Comparison of ENCODE assay signal across 10 cellular contexts in genomic region chr14:71166434-71166833, GRCh38.
A peak's percentile ranks its signal among the peaks of the same experiment; 100 is the strongest.
DNase-seq lines count a peak whose midpoint lies in the region; ATAC-seq, FAIRE-seq and TF ChIP-seq lines count a peak whose summit lies in the region.
"Had no signal": no experiment of that assay in that cellular context is flagged by ENCODE, and none has a peak within 500 bp of the region (broad histone marks: within the 10 kb centered on the region; RNA-seq: fewer than 3 reads in every experiment).

No MANE protein-coding gene starts in this region.

- CTCF ChIA-PET in IMR-90 (lab: Yijun Ruan, JAX) = interaction anchor here (0.7 to 1.5 kb wide), 11 partner anchors 10 to 254 kb away, joined by 3 to 7 read pairs (median 3); no protein-coding TSS in a partner anchor
- CTCF ChIA-PET in RWPE1 (lab: Yijun Ruan, JAX) = interaction anchor here (0.6 to 1.5 kb wide), 5 partner anchors 9 to 587 kb away, joined by 3 to 6 read pairs (median 4); no protein-coding TSS in a partner anchor

- 0 out of 2 replicates have a peak overlapping the region, but pooled peaks have one; percentile 21 for H2BK20ac ChIP-seq in IMR-90 (ENCODE audit: low read depth, low read length)

- H2AK5ac ChIP-seq in IMR-90 (ENCODE audit: low read depth, low read length) = no peak overlapping the region

- H2BK5ac ChIP-seq in IMR-90 (ENCODE audit: low read depth, low read length, poor library complexity, severe bottlenecking) = no peak overlapping the region

- in situ Hi-C loops in IMR-90 (cut with MboI; ENCODE audit: low sequenced_read_pairs) = no loop called here

- ATAC-seq in IMR-90 (ENCODE audit: low read depth) = peak; percentile 89
- no peak for ATAC-seq in HG02981 (IDR thresholded peaks at IDR 0.05; ENCODE audit: unreplicated experiment)
- ATAC-seq in HG03460 (IDR thresholded peaks at IDR 0.05; ENCODE audit: unreplicated experiment) = no peak

- DNase-seq in DMS114 treated with DMSO at 0.1 percent for 48 hours (lab: John Stamatoyannopoulos, UW; ENCODE audit: unreplicated experiment) (peak; percentile 5), IMR-90 (peak; percentile 85), adrenal gland (peak in 6 of 7 donors; percentile 48 to 81 (median 66)), keratinocyte (ENCODE audit: low read depth, low spot score) (no peak), RWPE1 (ENCODE audit: low spot score) (no peak), H54 (ENCODE audit: insufficient read length, low spot score) (no peak)
- DNase-seq: naive B cell had no signal

- H3K4me2 ChIP-seq in IMR-90 (ENCODE audit: low read depth, low read length) (no peak overlapping the region), keratinocyte (ENCODE audit: control insufficient read depth, extremely low read depth, insufficient read depth, low read depth, low read length) (no peak overlapping the region)

- no peaks in the 10 kb centered on the region for H3K79me2 ChIP-seq in keratinocyte (ENCODE audit: control insufficient read depth, insufficient read depth, low read length)

- no TSS peak for BruUV-seq in IMR-90 (replicated peaks; lab: Mats Ljungman, UMichigan)

- no peak overlapping the region for H3K56ac ChIP-seq in IMR-90 (ENCODE audit: extremely low read depth, insufficient read depth, low read length)

- H3K4ac ChIP-seq in IMR-90 (ENCODE audit: low read depth, low read length) = 0 out of 2 replicates have a peak overlapping the region, but pooled peaks have one; percentile 20

- H3K9me1 ChIP-seq in IMR-90 (ENCODE audit: insufficient read depth, low read length) = 0 out of 2 replicates have a peak, but pooled peaks cover 3% of the 10 kb centered on the region
- H3K9me1 ChIP-seq in keratinocyte (ENCODE audit: control insufficient read depth, extremely low read depth, insufficient read depth, low read length) = no peaks in the 10 kb centered on the region

- H3K9ac ChIP-seq in IMR-90 (ENCODE audit: low read depth, low read length) (no peak overlapping the region), keratinocyte (ENCODE audit: control insufficient read depth, extremely low read depth, insufficient read depth, low read length) (no peak overlapping the region)

- dilution Hi-C loops in IMR-90 (cut with HindIII; ENCODE audit: low sequenced_read_pairs, unreplicated experiment) = no loop called here
- dilution Hi-C loops in keratinocyte (cut with MboI; ENCODE audit: extremely low pct_ligation_motif_present, low sequenced_read_pairs) = no loop called here

- H4K91ac ChIP-seq in IMR-90 (ENCODE audit: insufficient read depth, low read depth, low read length) = peak overlapping the region; percentile 34; the same call in 1 of the 2 replicates

- TF ChIP-seq CTCF in IMR-90 (conservative IDR thresholded peaks at IDR 0.05; ENCODE audit: low read depth, low read length) = peak; percentile 93
- peak; percentile 42 to 82 (median 62) for TF ChIP-seq CTCF in adrenal gland (IDR thresholded peaks at IDR 0.05)
- peak; percentile 61 to 86 (median 75) for TF ChIP-seq CTCF in keratinocyte (optimal IDR thresholded peaks at IDR 0.05 in 1 of 3, IDR thresholded peaks at IDR 0.05 in 1 of 3, conservative IDR thresholded peaks at IDR 0.05 in 1 of 3; ENCODE audit: extremely low read depth in 1 of 3, insufficient read depth in 2 of 3, low read length in 3 of 3)
- no peak for TF ChIP-seq CTCF in RWPE1 (conservative IDR thresholded peaks at IDR 0.05; ENCODE audit: low read depth)

- no peak overlapping the region for H3K18ac ChIP-seq in IMR-90 (ENCODE audit: low read depth, low read length)

- H3K36me3 ChIP-seq in IMR-90 (ENCODE audit: control insufficient read depth, insufficient read depth, low read length) (no peaks in the 10 kb centered on the region), adrenal gland (replicated peaks in 1 of 2) (no peaks in the 10 kb centered on the region), keratinocyte (ENCODE audit: control insufficient read depth in 2 of 2, extremely low read depth in 1 of 2, insufficient read depth in 2 of 2, low read length in 2 of 2) (no peaks in the 10 kb centered on the region)
- H3K36me3 ChIP-seq: SJSA1 had no signal

- H3K27ac ChIP-seq in IMR-90 (ENCODE audit: insufficient read depth, low read length) (no peak overlapping the region), adrenal gland (peak overlapping the region in 2 of 5 donors; percentile 83 to 90), keratinocyte (ENCODE audit: control insufficient read depth, insufficient read depth, low read length) (no peak overlapping the region), RWPE1 (no peak overlapping the region)
- H3K27ac ChIP-seq: SJSA1 had no signal

- H2AFZ ChIP-seq in IMR-90 (replicated peaks; ENCODE audit: low read length, poor library complexity) (no peak overlapping the region), keratinocyte (ENCODE audit: control insufficient read depth, low read length) (no peak overlapping the region)

- no peak overlapping the region for H3K14ac ChIP-seq in IMR-90 (replicated peaks; ENCODE audit: low read depth, low read length)

- no peaks in the 10 kb centered on the region for H3K27me3 ChIP-seq in IMR-90 (ENCODE audit: control insufficient read depth, insufficient read depth, low read length)
- H3K27me3 ChIP-seq in adrenal gland = no peaks in the 10 kb centered on the region
- H3K27me3 ChIP-seq in keratinocyte (ENCODE audit: control insufficient read depth, extremely low read depth, insufficient read depth, low read length) = no peaks in the 10 kb centered on the region
- H3K27me3 ChIP-seq: SJSA1 had no signal

- POLR2A ChIA-PET in IMR-90 (lab: Charles Lee; ENCODE audit: unreplicated experiment) = interaction anchor here (0.5 kb wide), 1 partner anchor 346 kb away, joined by 12 read pairs; no protein-coding TSS in a partner anchor
- POLR2A ChIA-PET in RWPE1 (lab: Yijun Ruan, JAX; ENCODE audit: low non-redundant PET) = no interaction called here

- H4K8ac ChIP-seq in IMR-90 (ENCODE audit: low read depth in 2 of 2, low read length in 2 of 2) = peak overlapping the region; percentile 11 to 48; a peak in 1 of 4 replicates

- peaks cover 10% of the 10 kb centered on the region for H3K4me1 ChIP-seq in IMR-90 (ENCODE audit: control insufficient read depth, insufficient read depth, low read length)
- peaks cover 23 to 27% of the 10 kb centered on the region in 2 donors for H3K4me1 ChIP-seq in adrenal gland (replicated peaks in 1 of 2)
- H3K4me1 ChIP-seq in keratinocyte (ENCODE audit: control insufficient read depth, extremely low read depth, insufficient read depth, low read length) = peaks cover 17% of the 10 kb centered on the region

- TF ChIP-seq RAD21 in IMR-90 (IDR thresholded peaks at IDR 0.05; ENCODE audit: low read length) = peak; percentile 85

- no peaks in the 10 kb centered on the region for H3K9me3 ChIP-seq in IMR-90 (ENCODE audit: control insufficient read depth, insufficient read depth, low read length)
- no peaks in the 10 kb centered on the region for H3K9me3 ChIP-seq in adrenal gland (replicated peaks in 1 of 3)
- no peaks in the 10 kb centered on the region for H3K9me3 ChIP-seq in keratinocyte (ENCODE audit: control insufficient read depth, low read depth, low read length)
- H3K9me3 ChIP-seq: SJSA1 had no signal

- H2AK9ac ChIP-seq in IMR-90 (replicated peaks; ENCODE audit: low read depth, low read length, poor library complexity) = no peak overlapping the region

- WGBS in IMR-90 (ENCODE audit: extremely low coverage in 2 of 2, insufficient read length in 1 of 2), 2 experiments = no CpG with 5 or more reads among the region's 1 CpG
- WGBS in adrenal gland, 4 donors = 42 to 76% (median 59%) methylated on average over 1 of the region's 1 CpG

- H4K5ac ChIP-seq in IMR-90 (ENCODE audit: low read depth, low read length) = no peak overlapping the region

- FAIRE-seq in keratinocyte (lab: Jason Lieb, UNC) (peak; percentile 85), H54 (lab: Jason Lieb, UNC) (no peak)

- H3K4me3 ChIP-seq in IMR-90 (ENCODE audit: insufficient read depth, low read depth, low read length) = no peak overlapping the region
- H3K4me3 ChIP-seq in adrenal gland = no peak overlapping the region
- no peak overlapping the region for H3K4me3 ChIP-seq in keratinocyte (ENCODE audit: control insufficient read depth in 2 of 3, extremely low read depth in 1 of 3, insufficient read depth in 2 of 3, low read depth in 1 of 3, low read length in 3 of 3)
- H3K4me3 ChIP-seq: SJSA1 had no signal

- H2BK120ac ChIP-seq in IMR-90 (ENCODE audit: low read depth, low read length) = peak overlapping the region; percentile 40; the same call in 1 of the 2 replicates

- H3K79me1 ChIP-seq in IMR-90 (ENCODE audit: low read depth in 1 of 2, low read length in 2 of 2) = no peaks in the 10 kb centered on the region

- no peaks in the 10 kb centered on the region for H4K20me1 ChIP-seq in IMR-90 (ENCODE audit: insufficient read depth, low read length)
- no peaks in the 10 kb centered on the region for H4K20me1 ChIP-seq in keratinocyte (ENCODE audit: control insufficient read depth, extremely low read depth, insufficient read depth, low read length)

- TF ChIP-seq POLR2A in IMR-90 (IDR thresholded peaks at IDR 0.05; ENCODE audit: low read depth, low read length) = no peak
- no peak for TF ChIP-seq POLR2A in adrenal gland (IDR thresholded peaks at IDR 0.05)
- TF ChIP-seq POLR2A in H54 (IDR thresholded peaks at IDR 0.05; ENCODE audit: low read depth, low read length) = no peak

- no peak overlapping the region for H2BK15ac ChIP-seq in IMR-90 (ENCODE audit: low read depth, low read length)

- intact Hi-C loops in IMR-90 (cut with micrococcal nuclease) = loop anchor here (1.0 to 10.0 kb wide), 2 partner anchors 154 to 1128 kb away; partner anchors contain the start of gene SIPA1L1
- intact Hi-C loops in adrenal gland (cut with DNase I) = no loop called here

- no peak overlapping the region for H3K23ac ChIP-seq in IMR-90 (ENCODE audit: low read depth, low read length)

TF ChIP-seq in IMR-90, 13 proteins besides CTCF, POLR2A, EP300 and RAD21:
- TF ChIP-seq CEBPB (IDR thresholded peaks at IDR 0.05; ENCODE audit: low read depth, low read length) (no peak), SMC3 (IDR thresholded peaks at IDR 0.05; ENCODE audit: low read depth, low read length) (peak; percentile 76), CHD1 (IDR thresholded peaks at IDR 0.05; ENCODE audit: low read depth, low read length) (no peak), MAFK (IDR thresholded peaks at IDR 0.05; ENCODE audit: low read depth, low read length) (0 out of 2 replicates have a peak, but pooled peaks have one; percentile 4)

Comparison
In these comparisons a context has a peak if more than half of its experiments do, and no peak if none do; other contexts are left out.
1. DNase-seq: peak in DMS114 treated with DMSO at 0.1 percent for 48 hours (single experiment), IMR-90 (single experiment) and adrenal gland (6 of 7); none in keratinocyte (single experiment), RWPE1 (single experiment) and H54 (single experiment).